In the genomic region with DNA sequence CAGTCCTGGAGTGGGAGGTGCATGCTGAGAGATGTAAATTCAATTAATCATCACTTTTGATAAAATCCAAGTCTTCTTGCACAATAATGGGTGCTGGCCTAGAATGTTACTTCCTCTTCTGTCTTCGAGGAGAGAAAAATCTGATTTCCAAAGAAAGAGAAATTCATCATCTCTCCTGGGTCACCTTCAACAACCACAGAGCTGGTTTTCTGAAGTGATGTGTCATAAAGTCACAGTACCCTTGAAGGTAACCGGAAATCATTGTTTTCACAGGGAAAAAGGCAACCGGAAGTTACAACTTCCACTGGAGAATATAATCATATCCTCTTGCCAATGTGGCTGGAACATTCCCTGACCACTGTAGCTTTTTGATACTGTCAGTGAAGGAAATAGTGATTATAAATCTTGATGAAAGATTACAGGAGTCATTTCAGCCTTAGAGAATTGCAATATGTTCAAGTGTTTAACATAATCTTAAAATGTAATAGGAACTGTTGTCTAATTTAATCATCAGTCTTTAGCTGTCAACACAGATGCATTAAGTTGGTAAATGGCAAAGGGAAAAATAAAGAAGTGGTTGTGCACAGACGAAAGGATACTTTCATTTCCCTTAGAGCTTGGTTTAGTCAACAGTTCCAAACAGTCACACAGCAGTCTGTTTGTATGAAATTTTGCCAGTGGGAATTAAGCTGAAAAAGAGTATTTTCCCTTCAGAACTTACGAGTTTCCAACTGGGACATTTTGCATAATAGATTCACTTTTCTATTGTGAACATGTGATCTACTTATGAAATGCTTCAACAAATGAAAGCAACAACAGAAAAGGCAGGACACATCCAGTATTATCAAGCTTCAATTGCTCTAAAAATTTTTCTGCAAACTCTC, we compare ENCODE assay signal across 8 cellular contexts.
DNase-seq lines count a peak whose midpoint lies in the region; ATAC-seq lines count a peak whose summit lies in the region.

No MANE protein-coding gene starts in this region.

- peaks cover 0 to 5% (median 0%) of the 10 kb centered on the region in 3 donors for H3K9me3 Mint-ChIP-seq in T-cell

- H3K4me1 Mint-ChIP-seq in T-cell: peaks cover 26 to 30% (median 28%) of the 10 kb centered on the region in 3 donors

- peak overlapping the region; percentile 77 to 91 for H3K27ac Mint-ChIP-seq in T-cell

- no peak for DNase-seq in T-cell
- DNase-seq in fibroblast of peridontal ligament (ENCODE audit: extremely low read depth): peak; percentile 66
- peak; percentile 60 for DNase-seq in renal cortical epithelial cell (ENCODE audit: low read depth)
- no peak for DNase-seq in NCI-H1417 (lab: John Stamatoyannopoulos, UW)
- no peak for DNase-seq in NCI-H2107 (lab: John Stamatoyannopoulos, UW)

- ATAC-seq in HG03432 (IDR thresholded peaks at IDR 0.05; ENCODE audit: unreplicated experiment): peak; percentile 40
- peak in 2 of 4 experiments; percentile 38 to 52 for ATAC-seq in T-cell (replicated peaks in 1 of 4)
- no peak for ATAC-seq in HG03139 (IDR thresholded peaks at IDR 0.05; ENCODE audit: unreplicated experiment)
- ATAC-seq in HG03565 (IDR thresholded peaks at IDR 0.05; ENCODE audit: unreplicated experiment): no peak

- H3K36me3 Mint-ChIP-seq in T-cell: no peaks in the 10 kb centered on the region

- peak overlapping the region in 1 of 3 donors; percentile 52 for H3K4me3 Mint-ChIP-seq in T-cell

- CTCF ChIA-PET in T-cell (lab: Charles Lee): interaction anchor here in 1 of 2 donors (0.7 kb wide), 1 partner anchor 21 kb away, joined by 3 read pairs; no protein-coding TSS in a partner anchor

- POLR2A ChIA-PET in T-cell (lab: Charles Lee): no interaction called here

- H3K27me3 Mint-ChIP-seq in T-cell: no peaks in the 10 kb centered on the region

Comparison
In these comparisons a context has a peak if more than half of its experiments do, and no peak if none do; other contexts are left out.
1. DNase-seq: peak in fibroblast of peridontal ligament (single experiment) and renal cortical epithelial cell (single experiment); none in T-cell (0 of 34), NCI-H1417 (0 of 3) and NCI-H2107 (single experiment).